ENCODE assay signal across 1 cellular context in the genomic region with DNA sequence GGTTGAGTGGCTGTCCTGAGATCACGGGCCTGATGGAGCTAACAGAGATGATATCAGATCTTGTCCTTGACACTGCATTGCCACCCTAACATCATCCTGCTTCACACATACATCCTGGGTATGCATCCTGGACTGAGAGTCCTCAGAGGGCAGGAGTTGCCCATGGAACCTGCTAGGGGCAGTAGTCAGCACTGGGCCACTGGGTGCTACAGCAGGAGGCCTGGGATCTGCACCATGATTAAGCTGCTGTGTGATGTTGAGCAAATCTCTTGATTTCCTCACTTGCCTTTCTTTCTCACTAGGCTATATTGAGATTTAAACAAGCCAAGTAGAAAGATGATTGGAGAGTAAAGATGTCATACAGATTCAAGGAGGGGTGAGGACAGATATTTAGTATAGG.
TF ChIP-seq lines count a peak whose summit lies in the region.

No MANE protein-coding gene starts in this region.

TF ChIP-seq in GM23338, 12 proteins besides CTCF, POLR2A, EP300 and RAD21 (continued from another document):
- TF ChIP-seq, protein P1, sequence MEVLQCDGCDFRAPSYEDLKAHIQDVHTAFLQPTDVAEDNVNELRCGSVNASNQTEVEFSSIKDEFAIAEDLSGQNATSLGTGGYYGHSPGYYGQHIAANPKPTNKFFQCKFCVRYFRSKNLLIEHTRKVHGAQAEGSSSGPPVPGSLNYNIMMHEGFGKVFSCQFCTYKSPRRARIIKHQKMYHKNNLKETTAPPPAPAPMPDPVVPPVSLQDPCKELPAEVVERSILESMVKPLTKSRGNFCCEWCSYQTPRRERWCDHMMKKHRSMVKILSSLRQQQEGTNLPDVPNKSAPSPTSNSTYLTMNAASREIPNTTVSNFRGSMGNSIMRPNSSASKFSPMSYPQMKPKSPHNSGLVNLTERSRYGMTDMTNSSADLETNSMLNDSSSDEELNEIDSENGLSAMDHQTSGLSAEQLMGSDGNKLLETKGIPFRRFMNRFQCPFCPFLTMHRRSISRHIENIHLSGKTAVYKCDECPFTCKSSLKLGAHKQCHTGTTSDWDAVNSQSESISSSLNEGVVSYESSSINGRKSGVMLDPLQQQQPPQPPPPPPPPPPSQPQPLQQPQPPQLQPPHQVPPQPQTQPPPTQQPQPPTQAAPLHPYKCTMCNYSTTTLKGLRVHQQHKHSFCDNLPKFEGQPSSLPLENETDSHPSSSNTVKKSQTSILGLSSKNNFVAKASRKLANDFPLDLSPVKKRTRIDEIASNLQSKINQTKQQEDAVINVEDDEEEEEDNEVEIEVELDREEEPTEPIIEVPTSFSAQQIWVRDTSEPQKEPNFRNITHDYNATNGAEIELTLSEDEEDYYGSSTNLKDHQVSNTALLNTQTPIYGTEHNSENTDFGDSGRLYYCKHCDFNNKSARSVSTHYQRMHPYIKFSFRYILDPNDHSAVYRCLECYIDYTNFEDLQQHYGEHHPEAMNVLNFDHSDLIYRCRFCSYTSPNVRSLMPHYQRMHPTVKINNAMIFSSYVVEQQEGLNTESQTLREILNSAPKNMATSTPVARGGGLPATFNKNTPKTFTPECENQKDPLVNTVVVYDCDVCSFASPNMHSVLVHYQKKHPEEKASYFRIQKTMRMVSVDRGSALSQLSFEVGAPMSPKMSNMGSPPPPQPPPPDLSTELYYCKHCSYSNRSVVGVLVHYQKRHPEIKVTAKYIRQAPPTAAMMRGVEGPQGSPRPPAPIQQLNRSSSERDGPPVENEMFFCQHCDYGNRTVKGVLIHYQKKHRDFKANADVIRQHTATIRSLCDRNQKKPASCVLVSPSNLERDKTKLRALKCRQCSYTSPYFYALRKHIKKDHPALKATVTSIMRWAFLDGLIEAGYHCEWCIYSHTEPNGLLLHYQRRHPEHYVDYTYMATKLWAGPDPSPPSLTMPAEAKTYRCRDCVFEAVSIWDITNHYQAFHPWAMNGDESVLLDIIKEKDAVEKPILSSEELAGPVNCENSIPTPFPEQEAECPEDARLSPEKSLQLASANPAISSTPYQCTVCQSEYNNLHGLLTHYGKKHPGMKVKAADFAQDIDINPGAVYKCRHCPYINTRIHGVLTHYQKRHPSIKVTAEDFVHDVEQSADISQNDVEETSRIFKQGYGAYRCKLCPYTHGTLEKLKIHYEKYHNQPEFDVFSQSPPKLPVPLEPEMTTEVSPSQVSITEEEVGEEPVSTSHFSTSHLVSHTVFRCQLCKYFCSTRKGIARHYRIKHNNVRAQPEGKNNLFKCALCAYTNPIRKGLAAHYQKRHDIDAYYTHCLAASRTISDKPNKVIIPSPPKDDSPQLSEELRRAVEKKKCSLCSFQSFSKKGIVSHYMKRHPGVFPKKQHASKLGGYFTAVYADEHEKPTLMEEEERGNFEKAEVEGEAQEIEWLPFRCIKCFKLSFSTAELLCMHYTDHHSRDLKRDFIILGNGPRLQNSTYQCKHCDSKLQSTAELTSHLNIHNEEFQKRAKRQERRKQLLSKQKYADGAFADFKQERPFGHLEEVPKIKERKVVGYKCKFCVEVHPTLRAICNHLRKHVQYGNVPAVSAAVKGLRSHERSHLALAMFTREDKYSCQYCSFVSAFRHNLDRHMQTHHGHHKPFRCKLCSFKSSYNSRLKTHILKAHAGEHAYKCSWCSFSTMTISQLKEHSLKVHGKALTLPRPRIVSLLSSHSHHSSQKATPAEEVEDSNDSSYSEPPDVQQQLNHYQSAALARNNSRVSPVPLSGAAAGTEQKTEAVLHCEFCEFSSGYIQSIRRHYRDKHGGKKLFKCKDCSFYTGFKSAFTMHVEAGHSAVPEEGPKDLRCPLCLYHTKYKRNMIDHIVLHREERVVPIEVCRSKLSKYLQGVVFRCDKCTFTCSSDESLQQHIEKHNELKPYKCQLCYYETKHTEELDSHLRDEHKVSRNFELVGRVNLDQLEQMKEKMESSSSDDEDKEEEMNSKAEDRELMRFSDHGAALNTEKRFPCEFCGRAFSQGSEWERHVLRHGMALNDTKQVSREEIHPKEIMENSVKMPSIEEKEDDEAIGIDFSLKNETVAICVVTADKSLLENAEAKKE (CRISPR knock-in tag; IDR thresholded peaks at IDR 0.05): no peak
- TF ChIP-seq, protein P2, sequence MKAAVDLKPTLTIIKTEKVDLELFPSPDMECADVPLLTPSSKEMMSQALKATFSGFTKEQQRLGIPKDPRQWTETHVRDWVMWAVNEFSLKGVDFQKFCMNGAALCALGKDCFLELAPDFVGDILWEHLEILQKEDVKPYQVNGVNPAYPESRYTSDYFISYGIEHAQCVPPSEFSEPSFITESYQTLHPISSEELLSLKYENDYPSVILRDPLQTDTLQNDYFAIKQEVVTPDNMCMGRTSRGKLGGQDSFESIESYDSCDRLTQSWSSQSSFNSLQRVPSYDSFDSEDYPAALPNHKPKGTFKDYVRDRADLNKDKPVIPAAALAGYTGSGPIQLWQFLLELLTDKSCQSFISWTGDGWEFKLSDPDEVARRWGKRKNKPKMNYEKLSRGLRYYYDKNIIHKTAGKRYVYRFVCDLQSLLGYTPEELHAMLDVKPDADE (IDR thresholded peaks at IDR 0.05): no peak
- TF ChIP-seq CREB1 (CRISPR knock-in tag; IDR thresholded peaks at IDR 0.05; ENCODE audit: low read depth) (no peak), JUNB (IDR thresholded peaks at IDR 0.05; ENCODE audit: unreplicated experiment) (no peak), ZNF331 (CRISPR knock-in tag; IDR thresholded peaks at IDR 0.05; ENCODE audit: low read depth) (no peak), STAT1 (IDR thresholded peaks at IDR 0.05; ENCODE audit: unreplicated experiment) (no peak), EZH2 (IDR thresholded peaks at IDR 0.05; ENCODE audit: low read depth, unreplicated experiment) (no peak)
